Comparison of ENCODE assay signal across 24 cellular contexts in genomic region chr1:36973056-36973455, GRCh38.
DNase-seq lines count a peak whose midpoint lies in the region; ATAC-seq and TF ChIP-seq lines count a peak whose summit lies in the region.
"Had no signal": no experiment of that assay in that cellular context is flagged by ENCODE, and none has a peak within 500 bp of the region (broad histone marks: within the 10 kb centered on the region; RNA-seq: fewer than 3 reads in every experiment).

No MANE protein-coding gene starts in this region.

- no peaks in the 10 kb centered on the region for H3K9me3 Mint-ChIP-seq in natural killer cell treated with Interleukin-12 subunit alpha and Interleukin-12 subunit beta and Interleukin-15 and Interleukin-18, amount 100 ng/mL, for 72 hours
- H3K9me3 Mint-ChIP-seq: CD8-positive, alpha-beta memory T cell had no signal

- H3K23ac ChIP-seq in neuronal stem cell (ENCODE audit: low read depth, low read length, poor library complexity), result no peak overlapping the region

- peaks cover 14 to 26% of the 10 kb centered on the region in 2 donors for H3K27me3 Mint-ChIP-seq in natural killer cell treated with Interleukin-12 subunit alpha and Interleukin-12 subunit beta and Interleukin-15 and Interleukin-18, amount 100 ng/mL, for 72 hours

- H3K36me3 ChIP-seq in left ventricle myocardium inferior (no peaks in the 10 kb centered on the region), neuronal stem cell (replicated peaks in 1 of 2; ENCODE audit: control insufficient read depth in 2 of 2, insufficient read depth in 2 of 2, low read length in 2 of 2) (no peaks in the 10 kb centered on the region)
- H3K36me3 ChIP-seq: BE2C, BLaER1 had no signal

- no peak overlapping the region for H2BK120ac ChIP-seq in neuronal stem cell (ENCODE audit: low read depth, low read length)

- no peak overlapping the region for H3K4ac ChIP-seq in neuronal stem cell (ENCODE audit: low read length)

- H3K9ac ChIP-seq in neuronal stem cell (ENCODE audit: low read depth, low read length, poor library complexity), result no peak overlapping the region
- H3K9ac ChIP-seq: BLaER1 had no signal

- DNase-seq in Right ventricle myocardium inferior (ENCODE audit: missing footprints) (peak; percentile 4), left ventricle myocardium inferior (no peak), neuronal stem cell (ENCODE audit: low spot score) (no peak), occipital lobe (lab: John Stamatoyannopoulos, UW) (peak; percentile 17), NCI-H526 (lab: John Stamatoyannopoulos, UW) (no peak)
- no peak for DNase-seq in natural killer cell treated with Interleukin-12 subunit alpha and Interleukin-12 subunit beta and Interleukin-15 and Interleukin-18, amount 100 ng/mL, for 72 hours (ENCODE audit: low spot score)
- DNase-seq: 8988T; ACHN; BE2C; C1 segment of cervical spinal cord; CD4-positive, alpha-beta memory T cell; CD4-positive, CD25-positive, alpha-beta regulatory T cell; CD8-positive, alpha-beta memory T cell; COR-L47; DMS 273 treated with DMSO at 0.1 percent for 48 hours; DMS153; DMS53; DMS79; DND-41; EL; GDM1 had no signal

- TF ChIP-seq CTCF in left ventricle myocardium inferior (IDR thresholded peaks at IDR 0.05; ENCODE audit: borderline replicate concordance), result no peak

- intact Hi-C loops in Right ventricle myocardium inferior (cut with DNase I), result no loop called here
- intact Hi-C loops in left ventricle myocardium inferior (cut with micrococcal nuclease), result no loop called here

- H3K18ac ChIP-seq in neuronal stem cell (ENCODE audit: low read length), result no peak overlapping the region

- WGBS in neuronal stem cell (ENCODE audit: extremely low coverage in 2 of 2, insufficient read length in 2 of 2, insufficient replicate concordance in 1 of 2), 2 donors, result no CpG with 5 or more reads among the region's 4 CpGs

- no peak overlapping the region for H3K4me2 ChIP-seq in neuronal stem cell (ENCODE audit: insufficient read depth, low read length, poor library complexity, severe bottlenecking)
- H3K4me2 ChIP-seq: BLaER1 had no signal

- peak overlapping the region; percentile 22 for H2BK15ac ChIP-seq in neuronal stem cell (ENCODE audit: low read length)

- no peak overlapping the region for H3K27ac Mint-ChIP-seq in natural killer cell treated with Interleukin-12 subunit alpha and Interleukin-12 subunit beta and Interleukin-15 and Interleukin-18, amount 100 ng/mL, for 72 hours
- H3K27ac Mint-ChIP-seq: CD14-positive monocyte; CD4-positive, alpha-beta memory T cell; CD4-positive, CD25-positive, alpha-beta regulatory T cell; CD8-positive, alpha-beta memory T cell had no signal

- H3K14ac ChIP-seq in neuronal stem cell (ENCODE audit: low read length), result no peak overlapping the region

- no peak overlapping the region for H2BK5ac ChIP-seq in neuronal stem cell (ENCODE audit: low read length)

- H3K4me1 ChIP-seq in left ventricle myocardium inferior (no peaks in the 10 kb centered on the region), neuronal stem cell (ENCODE audit: control insufficient read depth in 2 of 2, insufficient read depth in 1 of 2, low read depth in 1 of 2, low read length in 2 of 2) (peaks cover 0 to 10% of the 10 kb centered on the region in 2 donors)
- H3K4me1 ChIP-seq: BE2C, BLaER1 had no signal

- H3K9me3 ChIP-seq in left ventricle myocardium inferior (replicated peaks) (peaks cover 1% of the 10 kb centered on the region), neuronal stem cell (replicated peaks in 1 of 2; ENCODE audit: control insufficient read depth in 2 of 2, insufficient read depth in 1 of 2, low read depth in 1 of 2, low read length in 2 of 2) (no peaks in the 10 kb centered on the region)
- H3K9me3 ChIP-seq: BE2C, BLaER1 had no signal

- no peaks in the 10 kb centered on the region for H3K36me3 Mint-ChIP-seq in natural killer cell treated with Interleukin-12 subunit alpha and Interleukin-12 subunit beta and Interleukin-15 and Interleukin-18, amount 100 ng/mL, for 72 hours
- H3K36me3 Mint-ChIP-seq: CD14-positive monocyte; CD4-positive, alpha-beta memory T cell; CD4-positive, CD25-positive, alpha-beta regulatory T cell; CD8-positive, alpha-beta memory T cell had no signal

- H4K91ac ChIP-seq in neuronal stem cell (ENCODE audit: low read depth, low read length, poor library complexity), result no peak overlapping the region

- H3K4me1 Mint-ChIP-seq in natural killer cell treated with Interleukin-12 subunit alpha and Interleukin-12 subunit beta and Interleukin-15 and Interleukin-18, amount 100 ng/mL, for 72 hours (ENCODE audit: low read depth in 2 of 2), result no peaks in the 10 kb centered on the region
- H3K4me1 Mint-ChIP-seq: CD14-positive monocyte; CD4-positive, alpha-beta memory T cell; CD4-positive, CD25-positive, alpha-beta regulatory T cell; CD8-positive, alpha-beta memory T cell had no signal

- no peak overlapping the region for H3K4me3 Mint-ChIP-seq in natural killer cell treated with Interleukin-12 subunit alpha and Interleukin-12 subunit beta and Interleukin-15 and Interleukin-18, amount 100 ng/mL, for 72 hours
- H3K4me3 Mint-ChIP-seq: CD14-positive monocyte; CD4-positive, alpha-beta memory T cell; CD4-positive, CD25-positive, alpha-beta regulatory T cell; CD8-positive, alpha-beta memory T cell had no signal

- peaks cover 30% of the 10 kb centered on the region for H3K27me3 ChIP-seq in left ventricle myocardium inferior (ENCODE audit: low read depth)
- no peaks in the 10 kb centered on the region for H3K27me3 ChIP-seq in neuronal stem cell (ENCODE audit: control insufficient read depth in 3 of 3, insufficient read depth in 3 of 3, low read depth in 1 of 3, low read length in 3 of 3)
- H3K27me3 ChIP-seq: BE2C, BLaER1 had no signal

- no peak overlapping the region for H4K8ac ChIP-seq in neuronal stem cell (ENCODE audit: low read depth, low read length)

- H2AK5ac ChIP-seq in neuronal stem cell (ENCODE audit: low read depth, low read length), result no peak overlapping the region

- no peak overlapping the region for H3K27ac ChIP-seq in left ventricle myocardium inferior (replicated peaks)
- H3K27ac ChIP-seq in neuronal stem cell (replicated peaks; ENCODE audit: low read length), result no peak overlapping the region
- H3K27ac ChIP-seq: BLaER1 had no signal

- no peak overlapping the region for H2AFZ ChIP-seq in neuronal stem cell (ENCODE audit: low read length)

- no peak overlapping the region for H3K4me3 ChIP-seq in left ventricle myocardium inferior
- no peak overlapping the region for H3K4me3 ChIP-seq in neuronal stem cell (ENCODE audit: low read length in 2 of 2)
- H3K4me3 ChIP-seq: BLaER1, GM12878 had no signal

- no peak overlapping the region for H2BK12ac ChIP-seq in neuronal stem cell (ENCODE audit: low read length)

- ATAC-seq in Right ventricle myocardium inferior, result no peak
- no peak for ATAC-seq in natural killer cell treated with Interleukin-12 subunit alpha and Interleukin-12 subunit beta and Interleukin-15 and Interleukin-18, amount 100 ng/mL, for 72 hours
- ATAC-seq: GM12878 had no signal

- no peaks in the 10 kb centered on the region for H3K79me1 ChIP-seq in neuronal stem cell (ENCODE audit: low read depth, low read length)

Comparison
In these comparisons a context has a peak if more than half of its experiments do, and no peak if none do; other contexts are left out.
1. DNase-seq: peak in Right ventricle myocardium inferior (single experiment) and occipital lobe (single experiment); none in left ventricle myocardium inferior (single experiment), neuronal stem cell (single experiment), natural killer cell treated with Interleukin-12 subunit alpha and Interleukin-12 subunit beta and Interleukin-15 and Interleukin-18, amount 100 ng/mL, for 72 hours (single experiment) and NCI-H526 (0 of 2).